Comparison of ENCODE assay signal across 28 cellular contexts in genomic region chr18:66013976-66014375, GRCh38.
DNase-seq lines count a peak whose midpoint lies in the region; ATAC-seq, FAIRE-seq and TF ChIP-seq lines count a peak whose summit lies in the region.
"Had no signal": no experiment of that assay in that cellular context is flagged by ENCODE, and none has a peak within 500 bp of the region (broad histone marks: within the 10 kb centered on the region; RNA-seq: fewer than 3 reads in every experiment).

No MANE protein-coding gene starts in this region.

- no peak overlapping the region for H3K4me2 ChIP-seq in astrocyte (ENCODE audit: low read length)

- ATAC-seq in foreskin keratinocyte = no peak
- ATAC-seq in HG02885 (IDR thresholded peaks at IDR 0.05; ENCODE audit: poor library complexity, unreplicated experiment) = no peak
- no peak for ATAC-seq in HG02938 (IDR thresholded peaks at IDR 0.05; ENCODE audit: unreplicated experiment)
- ATAC-seq: gastroesophageal sphincter; HCT116; mucosa of descending colon; natural killer cell treated with Interleukin-12 subunit alpha and Interleukin-12 subunit beta and Interleukin-15 and Interleukin-18, amount 100 ng/mL, for 72 hours; T-cell had no signal

- H3K79me2 ChIP-seq in astrocyte (ENCODE audit: insufficient read depth, low read length) = no peaks in the 10 kb centered on the region

- H3K27ac ChIP-seq in astrocyte (ENCODE audit: low read depth, low read length) = no peak overlapping the region
- H3K27ac ChIP-seq in foreskin keratinocyte = no peak overlapping the region
- H3K27ac ChIP-seq: esophagus squamous epithelium, gastroesophageal sphincter, SJSA1 had no signal

- FAIRE-seq in astrocyte (lab: Jason Lieb, UNC) = no peak

- no peak overlapping the region for H2AFZ ChIP-seq in astrocyte (ENCODE audit: low read depth, low read length)

- H3K27me3 ChIP-seq in astrocyte (ENCODE audit: insufficient read depth, low read length) (no peaks in the 10 kb centered on the region), foreskin keratinocyte (no peaks in the 10 kb centered on the region)
- H3K27me3 ChIP-seq: esophagus squamous epithelium, gastroesophageal sphincter, SJSA1 had no signal

- H3K4me1 Mint-ChIP-seq in astrocyte (ENCODE audit: low read depth, unreplicated experiment) = no peaks in the 10 kb centered on the region
- H3K4me1 Mint-ChIP-seq: central memory CD8-positive, alpha-beta T cell; T-cell had no signal

- no peaks in the 10 kb centered on the region for H3K9me3 ChIP-seq in astrocyte (ENCODE audit: insufficient read depth, low read depth, low read length)
- H3K9me3 ChIP-seq: esophagus squamous epithelium, mucosa of descending colon, SJSA1 had no signal

- no peak overlapping the region for H3K4me3 ChIP-seq in astrocyte (ENCODE audit: insufficient read depth, low read depth, low read length)
- H3K4me3 ChIP-seq: esophagus squamous epithelium, gastroesophageal sphincter, lung, mucosa of descending colon, SJSA1 had no signal

- H3K4me1 ChIP-seq in astrocyte (ENCODE audit: insufficient read depth, low read length) (no peaks in the 10 kb centered on the region), foreskin keratinocyte (no peaks in the 10 kb centered on the region)
- H3K4me1 ChIP-seq: esophagus squamous epithelium, gastroesophageal sphincter, SJSA1 had no signal

- no peaks in the 10 kb centered on the region for H3K36me3 Mint-ChIP-seq in astrocyte (ENCODE audit: low read depth, unreplicated experiment)
- H3K36me3 Mint-ChIP-seq: activated naive CD8-positive, alpha-beta T cell; natural killer cell treated with Interleukin-12 subunit alpha and Interleukin-12 subunit beta and Interleukin-15 and Interleukin-18, amount 100 ng/mL, for 72 hours; T-cell had no signal

- H3K36me3 ChIP-seq in astrocyte (ENCODE audit: insufficient read depth, low read length) = no peaks in the 10 kb centered on the region
- H3K36me3 ChIP-seq: esophagus squamous epithelium, gastroesophageal sphincter, SJSA1 had no signal

- H3K9ac ChIP-seq in astrocyte (ENCODE audit: low read length) = no peak overlapping the region

- no peak overlapping the region for H3K27ac Mint-ChIP-seq in astrocyte (ENCODE audit: unreplicated experiment)
- H3K27ac Mint-ChIP-seq: activated naive CD8-positive, alpha-beta T cell; CD4-positive, alpha-beta T cell; dendritic cell treated with granulocyte-macrophage colony-stimulating factor and Interleukin-4, amounts not matched to agents 40 ng/mL and 50 ng/mL, for 4 days; natural killer cell treated with Interleukin-12 subunit alpha and Interleukin-12 subunit beta and Interleukin-15 and Interleukin-18, amount 100 ng/mL, for 72 hours; T-cell had no signal

- no peak for TF ChIP-seq CTCF in astrocyte (IDR thresholded peaks at IDR 0.05; ENCODE audit: insufficient read depth, low read depth, low read length)
- no peak for TF ChIP-seq CTCF in foreskin keratinocyte (conservative IDR thresholded peaks at IDR 0.05)

- no peaks in the 10 kb centered on the region for H4K20me1 ChIP-seq in astrocyte (ENCODE audit: insufficient read depth, low read length)

- no peaks in the 10 kb centered on the region for H3K27me3 Mint-ChIP-seq in astrocyte (ENCODE audit: low read depth, unreplicated experiment)
- H3K27me3 Mint-ChIP-seq: activated naive CD8-positive, alpha-beta T cell; CD4-positive, alpha-beta T cell; central memory CD8-positive, alpha-beta T cell; dendritic cell treated with granulocyte-macrophage colony-stimulating factor and Interleukin-4, amounts not matched to agents 40 ng/mL and 50 ng/mL, for 4 days; natural killer cell treated with Interleukin-12 subunit alpha and Interleukin-12 subunit beta and Interleukin-15 and Interleukin-18, amount 100 ng/mL, for 72 hours; T-cell had no signal

- no peak overlapping the region for H3K4me3 Mint-ChIP-seq in astrocyte (ENCODE audit: unreplicated experiment)
- H3K4me3 Mint-ChIP-seq: activated naive CD8-positive, alpha-beta T cell; CD4-positive, alpha-beta T cell; central memory CD8-positive, alpha-beta T cell; dendritic cell treated with granulocyte-macrophage colony-stimulating factor and Interleukin-4, amounts not matched to agents 40 ng/mL and 50 ng/mL, for 4 days; natural killer cell treated with Interleukin-12 subunit alpha and Interleukin-12 subunit beta and Interleukin-15 and Interleukin-18, amount 100 ng/mL, for 72 hours; T-cell had no signal

- H3K9me3 Mint-ChIP-seq in astrocyte (ENCODE audit: unreplicated experiment) = peaks cover 2% of the 10 kb centered on the region
- H3K9me3 Mint-ChIP-seq: dendritic cell treated with granulocyte-macrophage colony-stimulating factor and Interleukin-4, amounts not matched to agents 40 ng/mL and 50 ng/mL, for 4 days had no signal

- DNase-seq in DMS53 (lab: John Stamatoyannopoulos, UW) (peak; percentile 49), NCI-H2171 treated with DMSO at 0.1 percent for 48 hours (lab: John Stamatoyannopoulos, UW) (peak; percentile 51), astrocyte (ENCODE audit: low read depth) (peak; percentile 8), foreskin keratinocyte (peak; percentile 7 to 44), NCI-H1930 (lab: John Stamatoyannopoulos, UW) (no peak), AG08395 (ENCODE audit: low spot score) (no peak)
- DNase-seq: activated CD4-positive, alpha-beta T cell treated with anti-CD3 and anti-CD28 coated beads for 48 hours; activated effector memory CD4-positive, alpha-beta T cell treated with Interleukin-2 at 50 U/mL for 16 hours; anterior cingulate cortex; CD4-positive, alpha-beta T cell; esophagus squamous epithelium; hippocampal formation; mucosa of descending colon; NCI-H1092 treated with DMSO at 0.1 percent for 48 hours; NCI-H187; NCI-H748 treated with DMSO at 0.1 percent for 48 hours; stimulated activated naive CD4-positive, alpha-beta T cell treated with Interleukin-2 at 50 U/mL for 16 hours; T-cell had no signal

Comparison
In these comparisons a context has a peak if more than half of its experiments do, and no peak if none do; other contexts are left out.
1. DNase-seq: peak in DMS53 (single experiment), NCI-H2171 treated with DMSO at 0.1 percent for 48 hours (single experiment), astrocyte (single experiment) and foreskin keratinocyte (2 of 2); none in NCI-H1930 (0 of 2) and AG08395 (single experiment).